In genomic region chr14:34874386-34875030, GRCh38 we compare ENCODE assay signal across 8 cellular contexts. TPM values are rescaled to one million over a fixed set of nuclear protein-coding genes. Genes with fewer than 3 reads are reported as not detected.
DNase-seq lines count a peak whose midpoint lies in the region; ATAC-seq and TF ChIP-seq lines count a peak whose summit lies in the region.

No MANE protein-coding gene starts in this region.

- H3K4me3 ChIP-seq in esophagus squamous epithelium = peak overlapping the region; percentile 74 to 98 (median 82)

- DNase-seq in C1 segment of cervical spinal cord (lab: John Stamatoyannopoulos, UW) = peak in 10 of 14 donors; percentile 1 to 85 (median 62)
- DNase-seq in NCI-H526 treated with DMSO at 0.1 percent for 48 hours (lab: John Stamatoyannopoulos, UW) = peak; percentile 69
- peak; percentile 78 for DNase-seq in activated T-cell treated with anti-CD3 and anti-CD28 coated beads, Interleukin-2, amount 50 U/mL, for 24 hours
- no peak for DNase-seq in esophagus squamous epithelium (lab: John Stamatoyannopoulos, UW)
- DNase-seq in naive B cell = peak; percentile 58
- peak; percentile 63 for DNase-seq in stimulated activated naive CD8-positive, alpha-beta T cell treated with anti-CD3 and anti-CD28 coated beads, Interleukin-15, Interleukin-2, amounts not matched to agents 100 U/mL and 50 U/mL, for 24 hours

- H3K27me3 ChIP-seq in esophagus squamous epithelium = no peaks in the 10 kb centered on the region

- 0% methylated on average over 24 of the region's 85 CpGs; no CpG with 5 or more reads in 1 of the 2 donors for WGBS in esophagus squamous epithelium, 2 donors

- peak overlapping the region; percentile 95 to 100 (median 99) for H3K27ac ChIP-seq in esophagus squamous epithelium

- ATAC-seq in GM19043 (IDR thresholded peaks at IDR 0.05; ENCODE audit: low read depth, unreplicated experiment) (peak; percentile 22), HG03280 (IDR thresholded peaks at IDR 0.05; ENCODE audit: unreplicated experiment) (peak; percentile 35), naive B cell (ENCODE audit: low read depth in 2 of 2) (peak; percentile 42 to 44)
- peak; percentile 20 for ATAC-seq in stimulated activated naive CD8-positive, alpha-beta T cell treated with anti-CD3 and anti-CD28 coated beads, Interleukin-15, Interleukin-2, amounts not matched to agents 100 U/mL and 50 U/mL, for 24 hours

- H3K4me1 Mint-ChIP-seq in activated T-cell treated with anti-CD3 and anti-CD28 coated beads, Interleukin-2, amount 50 U/mL, for 24 hours (ENCODE audit: low read depth) = peaks cover 44% of the 10 kb centered on the region
- H3K4me1 Mint-ChIP-seq in naive B cell = peaks cover 18 to 48% (median 24%) of the 10 kb centered on the region in 3 donors

- no peaks in the 10 kb centered on the region for H3K9me3 Mint-ChIP-seq in activated T-cell treated with anti-CD3 and anti-CD28 coated beads, Interleukin-2, amount 50 U/mL, for 24 hours
- no peaks in the 10 kb centered on the region for H3K9me3 Mint-ChIP-seq in naive B cell

- TF ChIP-seq POLR2A in esophagus squamous epithelium (IDR thresholded peaks at IDR 0.05) = no peak

- intact Hi-C loops in esophagus squamous epithelium (cut with DNase I) = no loop called here

- peak in 2 of 6 experiments; percentile 3 to 12 for TF ChIP-seq CTCF in esophagus squamous epithelium (IDR thresholded peaks at IDR 0.05)

- H3K4me3 Mint-ChIP-seq in activated T-cell treated with anti-CD3 and anti-CD28 coated beads, Interleukin-2, amount 50 U/mL, for 24 hours = peak overlapping the region; percentile 100
- peak overlapping the region; percentile 92 to 100 (median 98) for H3K4me3 Mint-ChIP-seq in naive B cell

- H3K27me3 Mint-ChIP-seq in activated T-cell treated with anti-CD3 and anti-CD28 coated beads, Interleukin-2, amount 50 U/mL, for 24 hours = no peaks in the 10 kb centered on the region
- H3K27me3 Mint-ChIP-seq in naive B cell = no peaks in the 10 kb centered on the region

- H3K27ac Mint-ChIP-seq in activated T-cell treated with anti-CD3 and anti-CD28 coated beads, Interleukin-2, amount 50 U/mL, for 24 hours = peak overlapping the region; percentile 96
- peak overlapping the region; percentile 87 to 100 (median 97) for H3K27ac Mint-ChIP-seq in naive B cell

- H3K36me3 ChIP-seq in esophagus squamous epithelium = peaks cover 0 to 11% (median 0%) of the 10 kb centered on the region in 3 donors

- H3K36me3 Mint-ChIP-seq in activated T-cell treated with anti-CD3 and anti-CD28 coated beads, Interleukin-2, amount 50 U/mL, for 24 hours (ENCODE audit: low read depth) = peaks cover 53% of the 10 kb centered on the region
- H3K36me3 Mint-ChIP-seq in naive B cell = peaks cover 0 to 8% of the 10 kb centered on the region in 2 donors

- peaks cover 6 to 34% (median 12%) of the 10 kb centered on the region in 3 donors for H3K4me1 ChIP-seq in esophagus squamous epithelium

- H3K9me3 ChIP-seq in esophagus squamous epithelium = no peaks in the 10 kb centered on the region

RNA-seq across cellular contexts. Expression of gene BAZ1A, which starts 0.7 kb away (rescaled TPM):
- 10 to 100 TPM; 19.1 to 57.5 (median 53.8) TPM for total RNA-seq in esophagus squamous epithelium
- 10 to 100 TPM in 5 of 6 donors, 1 to 10 TPM in 1; 6.0 to 23.8 (median 12.4) TPM for polyA plus RNA-seq in naive B cell (ENCODE audit: low read depth in 6 of 6)
